ENCODE assay signal across 19 cellular contexts in genomic region chr6:34362176-34362575, GRCh38. TPM values are rescaled to one million over a fixed set of nuclear protein-coding genes. Genes with fewer than 3 reads are reported as not detected.
DNase-seq lines count a peak whose midpoint lies in the region; ATAC-seq, FAIRE-seq and TF ChIP-seq lines count a peak whose summit lies in the region.
"Had no signal": no experiment of that assay in that cellular context is flagged by ENCODE, and none has a peak within 500 bp of the region (broad histone marks: within the 10 kb centered on the region; RNA-seq: fewer than 3 reads in every experiment).

No MANE protein-coding gene starts in this region.

- H2AFZ ChIP-seq in Loucy (ENCODE audit: low read length) (no peak overlapping the region), K562 (ENCODE audit: low read depth, low read length) (no peak overlapping the region)
- H2AFZ ChIP-seq: GM23248 had no signal

- no peak for TF ChIP-seq EP300 in K562 (IDR thresholded peaks at IDR 0.05; ENCODE audit: low read length)

- 92% methylated on average over 1 of the region's 1 CpG for WGBS in right cardiac atrium
- 0% methylated on average over 1 of the region's 1 CpG for WGBS in K562 (ENCODE audit: insufficient coverage, low coverage, missing lambda C conversion rate)
- 44 to 100% methylated on average over 1 of the region's 1 CpG for WGBS in esophagus squamous epithelium, 2 donors

- H3K9ac ChIP-seq in Loucy (ENCODE audit: low read depth, low read length, poor library complexity, severe bottlenecking) = peak overlapping the region; percentile 50
- H3K9ac ChIP-seq in K562 (ENCODE audit: insufficient read depth in 1 of 2, low read depth in 2 of 2, low read length in 2 of 2) = no peak overlapping the region
- H3K9ac ChIP-seq: GM23248, KMS-11 had no signal

- intact Hi-C loops in right cardiac atrium (cut with DNase I) = loop anchor here in 1 of 4 donors (10.0 kb wide), 1 partner anchor 343 kb away; no protein-coding TSS in a partner anchor
- intact Hi-C loops in cardiac septum (cut with DNase I) = no loop called here
- intact Hi-C loops in K562 (cut with micrococcal nuclease) = no loop called here
- intact Hi-C loops in posterior cingulate gyrus (cut with DNase I) = no loop called here
- intact Hi-C loops in esophagus squamous epithelium (cut with DNase I) = no loop called here

- no peaks in the 10 kb centered on the region for H3K36me3 ChIP-seq in Loucy (ENCODE audit: insufficient read depth, low read length)
- no peaks in the 10 kb centered on the region for H3K36me3 ChIP-seq in K562 (ENCODE audit: control insufficient read depth, insufficient read depth, low read length)
- H3K36me3 ChIP-seq in esophagus squamous epithelium = no peaks in the 10 kb centered on the region
- H3K36me3 ChIP-seq: BE2C had no signal

- H3K9me3 ChIP-seq in right cardiac atrium (ENCODE audit: control insufficient read depth, low read length) (no peaks in the 10 kb centered on the region), Loucy (ENCODE audit: insufficient read depth, low read depth, low read length) (no peaks in the 10 kb centered on the region), K562 (replicated peaks; ENCODE audit: control insufficient read depth, insufficient read depth, low read depth, low read length) (no peaks in the 10 kb centered on the region), esophagus squamous epithelium (no peaks in the 10 kb centered on the region)
- H3K9me3 ChIP-seq: BE2C had no signal

- H3K9me1 ChIP-seq in K562 (ENCODE audit: control insufficient read depth, insufficient read depth, low read length) = no peaks in the 10 kb centered on the region

- H3K4me1 ChIP-seq in right cardiac atrium (ENCODE audit: control insufficient read depth, insufficient read depth, low read length) (peaks cover 3% of the 10 kb centered on the region), Loucy (ENCODE audit: insufficient read depth, low read length, poor library complexity, severe bottlenecking) (peaks cover 38% of the 10 kb centered on the region), K562 (replicated peaks in 1 of 2; ENCODE audit: control insufficient read depth in 2 of 2, insufficient read depth in 2 of 2, low read length in 2 of 2) (peaks cover 0 to 19% of the 10 kb centered on the region in 2 experiments; a peak in 3 of 5 replicates), esophagus squamous epithelium (peaks cover 0 to 46% (median 9%) of the 10 kb centered on the region in 3 donors)
- H3K4me1 ChIP-seq: BE2C had no signal

- peaks cover 85% of the 10 kb centered on the region for H3K79me2 ChIP-seq in Loucy (ENCODE audit: insufficient read depth, low read length)
- H3K79me2 ChIP-seq in K562 (ENCODE audit: control insufficient read depth, insufficient read depth, low read length) = peaks cover 92% of the 10 kb centered on the region

- no peaks in the 10 kb centered on the region for H3K9me2 ChIP-seq in Loucy (replicated peaks; ENCODE audit: low read depth, low read length)

- H3F3A ChIP-seq in Loucy (ENCODE audit: low read depth) = 0 out of 2 replicates have a peak, but pooled peaks cover 5% of the 10 kb centered on the region

- no peak for DNase-seq in right cardiac atrium
- no peak for DNase-seq in cardiac septum (ENCODE audit: low spot score)
- DNase-seq in K562 (ENCODE audit: extremely low read depth in 1 of 4, low spot score in 3 of 4) = no peak
- no peak for DNase-seq in posterior cingulate gyrus
- no peak for DNase-seq in esophagus squamous epithelium (lab: John Stamatoyannopoulos, UW)
- DNase-seq in amygdala (lab: John Stamatoyannopoulos, UW) = no peak
- DNase-seq: BE2C, DMS79 treated with DMSO at 0.1 percent for 48 hours, GM23248, H9, NCI-H1694, NCI-H2081, NCI-H2171 treated with DMSO at 0.1 percent for 48 hours, NCI-H524 treated with DMSO at 0.1 percent for 48 hours, PC-3, SHP77 treated with DMSO at 0.1 percent for 48 hours had no signal

- no peaks in the 10 kb centered on the region for H3K27me3 ChIP-seq in right cardiac atrium (ENCODE audit: control insufficient read depth, insufficient read depth)
- no peaks in the 10 kb centered on the region for H3K27me3 ChIP-seq in Loucy (ENCODE audit: insufficient read depth, low read length, poor library complexity, severe bottlenecking)
- no peaks in the 10 kb centered on the region for H3K27me3 ChIP-seq in K562 (ENCODE audit: control insufficient read depth in 2 of 2, insufficient read depth in 2 of 2, low read length in 2 of 2)
- H3K27me3 ChIP-seq in esophagus squamous epithelium = no peaks in the 10 kb centered on the region
- H3K27me3 ChIP-seq: BE2C had no signal

- no peak for TF ChIP-seq CTCF in Loucy (conservative IDR thresholded peaks at IDR 0.05; ENCODE audit: low read length)
- no peak for TF ChIP-seq CTCF in K562 (IDR thresholded peaks at IDR 0.05 in 2 of 3, conservative IDR thresholded peaks at IDR 0.05 in 1 of 3; ENCODE audit: insufficient read depth in 2 of 3, low read depth in 1 of 3, low read length in 3 of 3)
- TF ChIP-seq CTCF in esophagus squamous epithelium (IDR thresholded peaks at IDR 0.05) = no peak

- CTCF ChIA-PET in K562 (lab: Yijun Ruan, JAX; ENCODE audit: low intra/inter-chr PET ratio) = no interaction called here

- H3K4me3 ChIP-seq in right cardiac atrium (ENCODE audit: low read length) (no peak overlapping the region), Loucy (ENCODE audit: low read length, poor library complexity, severe bottlenecking) (no peak overlapping the region), K562 (no peak overlapping the region), esophagus squamous epithelium (no peak overlapping the region)
- H3K4me3 ChIP-seq: GM23248, SK-N-MC had no signal

- no peak for TF ChIP-seq RAD21 in K562 (CRISPR knock-in tag; conservative IDR thresholded peaks at IDR 0.05 in 1 of 2, IDR thresholded peaks at IDR 0.05 in 1 of 2)

- TF ChIP-seq POLR2A in K562 (conservative IDR thresholded peaks at IDR 0.05) (no peak), esophagus squamous epithelium (IDR thresholded peaks at IDR 0.05) (no peak)

- H3K4me2 ChIP-seq in Loucy (ENCODE audit: low read depth, low read length, poor library complexity, severe bottlenecking) (peak overlapping the region; percentile 56), K562 (ENCODE audit: insufficient read depth, low read length) (no peak overlapping the region)

- POLR2A ChIA-PET in K562 (lab: Yijun Ruan, JAX) = interaction anchor here (1.1 to 3.4 kb wide), 2 partner anchors 10 to 20 kb away, joined by 5 to 15 read pairs; no protein-coding TSS in a partner anchor

- in situ Hi-C loops in K562 (cut with MboI) = no loop called here

- ATAC-seq in right cardiac atrium = no peak
- peak; percentile 25 for ATAC-seq in K562
- ATAC-seq: PC-3 had no signal

- H4K20me1 ChIP-seq in Loucy (ENCODE audit: insufficient read depth, low read length, poor library complexity, severe bottlenecking) = peaks cover 37% of the 10 kb centered on the region
- peaks cover 15% of the 10 kb centered on the region; the same call in 1 of the 2 replicates for H4K20me1 ChIP-seq in K562 (replicated peaks; ENCODE audit: control insufficient read depth, insufficient read depth, low read length)

- no peak for FAIRE-seq in K562 (lab: Jason Lieb, UNC)

- H3K27ac ChIP-seq in right cardiac atrium (ENCODE audit: low read length) = peak overlapping the region; percentile 58
- H3K27ac ChIP-seq in K562 (ENCODE audit: extremely low read depth, low read depth, low read length) = no peak overlapping the region
- H3K27ac ChIP-seq in esophagus squamous epithelium = no peak overlapping the region
- H3K27ac ChIP-seq: GM23248, KMS-11 had no signal

- no TSS peak for BruUV-seq in K562 (replicated peaks; lab: Mats Ljungman, UMichigan)

TF ChIP-seq in K562, 482 proteins besides CTCF, POLR2A, EP300 and RAD21 (continues in another document):
- TF ChIP-seq, protein P1, sequence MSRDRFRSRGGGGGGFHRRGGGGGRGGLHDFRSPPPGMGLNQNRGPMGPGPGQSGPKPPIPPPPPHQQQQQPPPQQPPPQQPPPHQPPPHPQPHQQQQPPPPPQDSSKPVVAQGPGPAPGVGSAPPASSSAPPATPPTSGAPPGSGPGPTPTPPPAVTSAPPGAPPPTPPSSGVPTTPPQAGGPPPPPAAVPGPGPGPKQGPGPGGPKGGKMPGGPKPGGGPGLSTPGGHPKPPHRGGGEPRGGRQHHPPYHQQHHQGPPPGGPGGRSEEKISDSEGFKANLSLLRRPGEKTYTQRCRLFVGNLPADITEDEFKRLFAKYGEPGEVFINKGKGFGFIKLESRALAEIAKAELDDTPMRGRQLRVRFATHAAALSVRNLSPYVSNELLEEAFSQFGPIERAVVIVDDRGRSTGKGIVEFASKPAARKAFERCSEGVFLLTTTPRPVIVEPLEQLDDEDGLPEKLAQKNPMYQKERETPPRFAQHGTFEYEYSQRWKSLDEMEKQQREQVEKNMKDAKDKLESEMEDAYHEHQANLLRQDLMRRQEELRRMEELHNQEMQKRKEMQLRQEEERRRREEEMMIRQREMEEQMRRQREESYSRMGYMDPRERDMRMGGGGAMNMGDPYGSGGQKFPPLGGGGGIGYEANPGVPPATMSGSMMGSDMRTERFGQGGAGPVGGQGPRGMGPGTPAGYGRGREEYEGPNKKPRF (IDR thresholded peaks at IDR 0.05; ENCODE audit: low read depth, low read length) = no peak
- no peak for TF ChIP-seq CCNT2 (IDR thresholded peaks at IDR 0.05; ENCODE audit: borderline replicate concordance, extremely low read depth, insufficient read length, low read depth, low read length)

RNA-seq across cellular contexts. Expression of gene NUDT3, which starts 30.3 kb away (rescaled TPM):
- total RNA-seq in right cardiac atrium (10 to 100 TPM; 44.6 to 67.1 (median 51.9) TPM), cardiac septum (38.2 TPM), K562 (2014; rRNA removed) (47.3 and 51.0 TPM in 2 replicates), K562 (2014; rRNA removed; fragmentation: Illumina TruSeq; extraction: Trizol) (61.8 and 70.8 TPM in 2 replicates), K562 (2015; rRNA removed; fragmentation: Illumina TruSeq; extraction: Trizol) (57.2 and 59.8 TPM in 2 replicates), K562 (2021) (49.8 and 56.4 TPM in 2 replicates), esophagus squamous epithelium (10 to 100 TPM; 14.9 to 33.4 (median 22.4) TPM)
- polyA plus RNA-seq in right cardiac atrium (22.0 TPM), K562 (2011; rRNA removed) (68.5 and 81.2 TPM in 2 replicates), K562 (2014; fragmentation: Illumina TruSeq; extraction: Trizol) (54.8 and 56.0 TPM in 2 replicates), K562 (2014; fragmentation: Nextera tagmentation; extraction: Ambion mirVana) (10 to 100 TPM in 1 of 2 experiments, 1 to 10 TPM in 1; 5.4 to 57.7 TPM), K562 (2014; rRNA removed) (54.4 and 56.8 TPM in 2 replicates)
- total RNA-seq in K562 (2011; cell fraction: chromatin; rRNA removed; ENCODE audit: low replicate concordance) = 19.3 and 42.2 TPM in 2 replicates
- 17.3 and 21.3 TPM in 2 replicates for total RNA-seq in K562 (2011; cell fraction: nucleolus; rRNA removed)
- 38.4 and 67.7 TPM in 2 replicates for total RNA-seq in K562 (2011; cell fraction: nucleoplasm; rRNA removed)
- 29.2 and 49.7 TPM in 2 replicates for polyA plus RNA-seq in K562 (2011; cell fraction: cytosol; rRNA removed)
- 20.7 and 29.1 TPM in 2 replicates for polyA plus RNA-seq in K562 (2011; cell fraction: nucleus; rRNA removed)
- polyA plus RNA-seq in K562 (2012) = 15.2 and 19.2 TPM in 2 replicates
- polyA minus RNA-seq in K562 (2011; rRNA and poly(A)+ RNA removed) = 105 and 133 TPM in 2 replicates
- 46.1 and 59.9 TPM in 2 replicates for polyA minus RNA-seq in K562 (2011; cell fraction: cytosol; rRNA and poly(A)+ RNA removed)
- polyA minus RNA-seq in K562 (2011; cell fraction: nucleus; rRNA and poly(A)+ RNA removed) = 9.4 and 18.1 TPM in 2 replicates
